9 cellular contexts compared by ENCODE assay signal in the genomic region with DNA sequence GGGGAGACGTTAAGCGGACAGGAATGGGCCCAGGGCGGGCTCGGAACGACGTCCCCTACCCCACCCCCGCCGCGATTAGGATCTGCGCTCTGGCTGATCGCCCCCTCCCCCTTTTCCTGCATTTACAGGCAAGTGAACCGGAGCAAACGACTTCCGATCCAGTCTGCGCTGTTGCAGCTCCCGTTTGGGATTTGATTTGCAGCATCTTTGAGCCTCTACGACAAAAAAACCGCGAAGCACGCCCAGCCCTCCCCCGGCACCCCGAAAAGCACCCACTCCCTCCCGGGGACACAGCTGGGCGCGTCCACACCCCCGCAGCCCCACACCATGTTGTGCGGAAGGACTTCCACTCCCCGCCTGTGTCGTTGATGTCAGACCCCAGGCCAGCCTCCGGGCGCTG. TPM values are rescaled to one million over a fixed set of nuclear protein-coding genes. Genes with fewer than 3 reads are reported as not detected.
DNase-seq lines count a peak whose midpoint lies in the region; ATAC-seq, FAIRE-seq and TF ChIP-seq lines count a peak whose summit lies in the region.
"Not testable (repeated sequence)": the region's sequence is repeated elsewhere in the genome, so short reads cannot be mapped to it uniquely, and the experiment has no call there.
"Had no signal": no experiment of that assay in that cellular context is flagged by ENCODE, and none has a peak within 500 bp of the region (broad histone marks: within the 10 kb centered on the region; RNA-seq: fewer than 3 reads in every experiment).

No MANE protein-coding gene starts in this region.

- not testable (repeated sequence) for H3K4me1 Mint-ChIP-seq in activated T-helper 17 cell treated with anti-CD3 and anti-CD28 coated beads, Interleukin-2, amount 50 U/mL, for 72 hours

- H3K4me3 ChIP-seq in coronary artery (peak overlapping the region; percentile 65), cardiac muscle cell (peak overlapping the region; percentile 33), vagina (peak overlapping the region; percentile 30 to 35)

- H3K9me3 Mint-ChIP-seq in activated T-helper 17 cell treated with anti-CD3 and anti-CD28 coated beads, Interleukin-2, amount 50 U/mL, for 72 hours = not testable (repeated sequence)

- not testable (repeated sequence) for H3K27ac ChIP-seq in coronary artery, cardiac muscle cell, vagina

- H3K27ac Mint-ChIP-seq in activated T-helper 17 cell treated with anti-CD3 and anti-CD28 coated beads, Interleukin-2, amount 50 U/mL, for 72 hours = not testable (repeated sequence)

- H3K9me3 ChIP-seq in cardiac muscle cell (ENCODE audit: low read depth); vagina: not testable (repeated sequence)

- not testable (repeated sequence) for H3K27me3 Mint-ChIP-seq in activated T-helper 17 cell treated with anti-CD3 and anti-CD28 coated beads, Interleukin-2, amount 50 U/mL, for 72 hours

- not testable (repeated sequence) for H3K27me3 ChIP-seq in cardiac muscle cell, vagina

- in situ Hi-C loops in G401 (cut with HindIII; ENCODE audit: low sequenced_read_pairs) = not testable (repeated sequence)

- not testable (repeated sequence) for FAIRE-seq in RCC 7860 (lab: Jason Lieb, UNC)

- not testable (repeated sequence) for H3K36me3 ChIP-seq in cardiac muscle cell, vagina

- H3K36me3 Mint-ChIP-seq in activated T-helper 17 cell treated with anti-CD3 and anti-CD28 coated beads, Interleukin-2, amount 50 U/mL, for 72 hours (ENCODE audit: low read depth) = not testable (repeated sequence)

- H3K4me3 Mint-ChIP-seq in activated T-helper 17 cell treated with anti-CD3 and anti-CD28 coated beads, Interleukin-2, amount 50 U/mL, for 72 hours = peak overlapping the region; percentile 29

- TF ChIP-seq POLR2A in vagina (IDR thresholded peaks at IDR 0.05) = not testable (repeated sequence)

- TF ChIP-seq CTCF in coronary artery (IDR thresholded peaks at IDR 0.05); cardiac muscle cell (IDR thresholded peaks at IDR 0.05; ENCODE audit: low read depth, low read length); vagina (IDR thresholded peaks at IDR 0.05): not testable (repeated sequence)

- DNase-seq in G401 (ENCODE audit: low spot score) = peak; percentile 4
- peak; percentile 3 for DNase-seq in RCC 7860 (ENCODE audit: low spot score)
- peak; percentile 2 for DNase-seq in coronary artery (ENCODE audit: low spot score)
- peak; percentile 0 to 16 for DNase-seq in cardiac muscle cell (ENCODE audit: low read depth in 1 of 2, low spot score in 1 of 2)
- DNase-seq in medulla oblongata (ENCODE audit: extremely low spot score) = peak; percentile 1
- DNase-seq in renal cortical epithelial cell (ENCODE audit: low read depth) = peak; percentile 1
- DNase-seq in vagina (ENCODE audit: extremely low spot score in 2 of 2) = peak in 1 of 2 donors; percentile 5

- ATAC-seq in activated T-helper 17 cell treated with anti-CD3 and anti-CD28 coated beads, Interleukin-2, amount 50 U/mL, for 72 hours (replicated peaks) = not testable (repeated sequence)

- not testable (repeated sequence) for H3K4me1 ChIP-seq in cardiac muscle cell (ENCODE audit: low read depth); vagina

- intact Hi-C loops in vagina (cut with DNase I) = not testable (repeated sequence)

RNA-seq across cellular contexts. Expression of a gene that starts 2.6 kb away (rescaled TPM):
- total RNA-seq in G401 (2014; rRNA removed; shearing (Covaris generic)) = 3.5 and 4.1 TPM in 2 replicates
- total RNA-seq in activated T-helper 17 cell treated with anti-CD3 and anti-CD28 coated beads, Interleukin-2, amount 50 U/mL, for 72 hours = 10 to 100 TPM; 11.7 to 11.8 TPM
- total RNA-seq in cardiac muscle cell (0.67 and 2.3 TPM in 2 replicates), renal cortical epithelial cell (0.15 and 1.6 TPM in 2 replicates), vagina (0.49 TPM)
- 3.3 and 16.0 TPM in 2 replicates for polyA plus RNA-seq in cardiac muscle cell
- total RNA-seq: left lobe of liver had no signal
